Comparison of ENCODE assay signal across 8 cellular contexts in genomic region chr10:132452651-132453469, GRCh38. TPM values are rescaled to one million over a fixed set of nuclear protein-coding genes. Genes with fewer than 3 reads are reported as not detected.
DNase-seq lines count a peak whose midpoint lies in the region; ATAC-seq and TF ChIP-seq lines count a peak whose summit lies in the region.

No MANE protein-coding gene starts in this region.

- DNase-seq in D341Med (ENCODE audit: low spot score) (peak; percentile 93), HT1080 (ENCODE audit: low read depth) (peak; percentile 52), RKO (ENCODE audit: low spot score) (peak; percentile 43), fibroblast of the aortic adventitia (ENCODE audit: low read depth) (peak; percentile 62)
- peak; percentile 84 to 89 for DNase-seq in activated T-helper 1 cell treated with anti-CD3 and anti-CD28 coated beads, Interleukin-2, amount 50 U/mL, for 16 hours (ENCODE audit: low read depth in 1 of 2, low spot score in 1 of 2)

- peak; percentile 80 for TF ChIP-seq CTCF in fibroblast of the aortic adventitia (IDR thresholded peaks at IDR 0.05; ENCODE audit: insufficient read depth, low read length)
- peak; percentile 97 for TF ChIP-seq CTCF in neutrophil (IDR thresholded peaks at IDR 0.05)

- H3K36me3 ChIP-seq in neutrophil, result no peaks in the 10 kb centered on the region
- no peaks in the 10 kb centered on the region for H3K36me3 ChIP-seq in subcutaneous abdominal adipose tissue (ENCODE audit: control insufficient read depth in 5 of 5, insufficient read depth in 5 of 5, low read length in 5 of 5)

- ATAC-seq in GM21367 (IDR thresholded peaks at IDR 0.05; ENCODE audit: unreplicated experiment), result peak; percentile 71

- no peaks in the 10 kb centered on the region for H3K9me3 ChIP-seq in neutrophil
- H3K9me3 ChIP-seq in subcutaneous abdominal adipose tissue (ENCODE audit: control insufficient read depth in 5 of 5, low read length in 5 of 5), result no peaks in the 10 kb centered on the region

- peak overlapping the region; percentile 14 for H3K4me3 ChIP-seq in fibroblast of the aortic adventitia (ENCODE audit: low read depth, low read length)
- H3K4me3 ChIP-seq in neutrophil (ENCODE audit: low read depth in 1 of 2, low read length in 1 of 2), result peak overlapping the region; percentile 31 to 49
- H3K4me3 ChIP-seq in subcutaneous abdominal adipose tissue (ENCODE audit: low read depth in 1 of 5, low read length in 5 of 5), result peak overlapping the region in 3 of 5 donors; percentile 18 to 53 (median 35)

- H3K9ac ChIP-seq in subcutaneous abdominal adipose tissue (ENCODE audit: low read length in 5 of 5), result peak overlapping the region in 4 of 5 donors; percentile 27 to 52 (median 34)

- no peaks in the 10 kb centered on the region for H3K27me3 ChIP-seq in neutrophil
- peaks cover 2 to 7% (median 5%) of the 10 kb centered on the region in 5 donors for H3K27me3 ChIP-seq in subcutaneous abdominal adipose tissue (ENCODE audit: control insufficient read depth in 5 of 5, insufficient read depth in 4 of 5, low read length in 5 of 5)

- H3K4me1 ChIP-seq in neutrophil (ENCODE audit: control insufficient read depth in 1 of 2, insufficient read depth in 1 of 2, low read depth in 1 of 2, low read length in 1 of 2) (peaks cover 30 to 34% of the 10 kb centered on the region in 2 experiments), subcutaneous abdominal adipose tissue (ENCODE audit: control insufficient read depth in 5 of 5, insufficient read depth in 5 of 5, low read length in 5 of 5) (peaks cover 2 to 46% (median 27%) of the 10 kb centered on the region in 5 donors)

- H3K27ac ChIP-seq in neutrophil (peak overlapping the region; percentile 37), subcutaneous abdominal adipose tissue (ENCODE audit: low read depth, low read length) (peak overlapping the region; percentile 50)

RNA-seq across cellular contexts. Expression of gene PWWP2B, which starts 55.9 kb away (rescaled TPM):
- total RNA-seq in HT1080 (2014; rRNA removed; shearing (Covaris generic)), result 3.2 and 3.8 TPM in 2 replicates
- polyA plus RNA-seq in HT1080 (2015; cell fraction: cytosol; rRNA removed), result 1.2 and 1.5 TPM in 2 replicates
- polyA plus RNA-seq in HT1080 (2015; cell fraction: nucleus; rRNA removed), result 1.3 and 1.7 TPM in 2 replicates
- 6.1 and 7.2 TPM in 2 replicates for total RNA-seq in fibroblast of the aortic adventitia (ENCODE audit: low replicate concordance)

Comparison
In these comparisons a context has a peak if more than half of its experiments do, and no peak if none do; other contexts are left out.
1. Peak in every context shown above with its lines: DNase-seq, ATAC-seq, H3K4me3 ChIP-seq and H3K27ac ChIP-seq.
2. DNase-seq: peak in every context shown above with its lines; median percentile 93 in D341Med; 86 in activated T-helper 1 cell treated with anti-CD3 and anti-CD28 coated beads, Interleukin-2, amount 50 U/mL, for 16 hours; 62 in fibroblast of the aortic adventitia; 52 in HT1080; 43 in RKO.